In the genomic region with DNA sequence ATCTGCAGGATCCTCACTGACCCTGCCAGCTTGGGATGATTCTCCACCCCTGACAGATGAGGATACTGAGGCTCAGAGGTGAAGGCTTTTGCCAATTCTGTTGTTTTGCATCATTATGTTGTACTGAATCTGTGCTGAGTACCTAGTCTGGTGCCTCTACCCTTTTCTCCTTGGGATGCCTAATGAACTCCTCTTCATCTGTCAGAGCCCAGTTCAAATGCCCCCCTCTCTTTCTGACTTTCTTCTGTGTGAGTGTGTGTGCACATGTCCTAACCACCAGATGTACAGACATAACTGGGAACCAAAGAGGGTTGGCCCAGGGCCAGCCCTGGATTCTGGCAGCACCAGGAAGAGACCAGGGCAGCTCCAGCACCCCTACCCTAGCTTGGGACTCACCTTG, we compare ENCODE assay signal across 22 cellular contexts. TPM values are rescaled to one million over a fixed set of nuclear protein-coding genes. Genes with fewer than 3 reads are reported as not detected.
"Had no signal": no experiment of that assay in that cellular context is flagged by ENCODE, and none has a peak within 500 bp of the region (broad histone marks: within the 10 kb centered on the region; RNA-seq: fewer than 3 reads in every experiment).

No MANE protein-coding gene starts in this region.

- H3K4me3 ChIP-seq: MG63 had no signal

- ATAC-seq: Panc1, PC-3 had no signal

- H3K27ac ChIP-seq: HL-60, RWPE1 had no signal

- H3K36me3 ChIP-seq: MG63 had no signal

- H3K9me3 ChIP-seq: MG63 had no signal

- DNase-seq: Karpas-422; KG1; MG63; NCI-H1092; NCI-H1105 treated with DMSO at 0.1 percent for 48 hours; NCI-H1417 treated with DMSO at 0.1 percent for 48 hours; NCI-H146; NCI-H1694 treated with DMSO at 0.1 percent for 48 hours; NCI-H1930; NCI-H2081; NCI-H2227 treated with DMSO at 0.1 percent for 48 hours; NCI-H526 treated with DMSO at 0.1 percent for 48 hours; NCI-H748 treated with DMSO at 0.1 percent for 48 hours; NK-92 treated with Interleukin-12 subunit alpha and Interleukin-12 subunit beta, amount 100 ng/mL, for 24 hours; PC-3; SHP77 had no signal

RNA-seq across cellular contexts. Expression of gene FOXN4, which starts 22.8 kb away (rescaled TPM):
- total RNA-seq: NCI-H460; PC-3; SK-MEL-5; T-helper 1 cell treated with Interleukin-12 subunit alpha and Interleukin-12 subunit beta and Interleukin-4 antibody, amounts not matched to agents 30 ng/mL and 1 ng/mL, for 36 hours had no signal
